ENCODE assay signal across 9 cellular contexts in genomic region chr20:2133318-2134183, GRCh38. TPM values are rescaled to one million over a fixed set of nuclear protein-coding genes. Genes with fewer than 3 reads are reported as not detected.
A peak's percentile ranks its signal among the peaks of the same experiment; 100 is the strongest.
DNase-seq lines count a peak whose midpoint lies in the region; ATAC-seq, FAIRE-seq and TF ChIP-seq lines count a peak whose summit lies in the region.
"Had no signal": no experiment of that assay in that cellular context is flagged by ENCODE, and none has a peak within 500 bp of the region (broad histone marks: within the 10 kb centered on the region; RNA-seq: fewer than 3 reads in every experiment).

No MANE protein-coding gene starts in this region.

- H3K9me1 ChIP-seq in endothelial cell of umbilical vein (replicated peaks; ENCODE audit: control insufficient read depth, extremely low read depth, insufficient read depth, low read length) = no peaks in the 10 kb centered on the region

- H3K4me2 ChIP-seq in endothelial cell of umbilical vein (ENCODE audit: insufficient read depth, low read length) = no peak overlapping the region

- H2AFZ ChIP-seq in endothelial cell of umbilical vein (ENCODE audit: low read depth, low read length) = no peak overlapping the region

- BruUV-seq in endothelial cell of umbilical vein (replicated peaks; lab: Mats Ljungman, UMichigan) = no TSS peak

- TF ChIP-seq POLR2A in endothelial cell of umbilical vein (IDR thresholded peaks at IDR 0.05; ENCODE audit: low read depth, low read length) = no peak
- TF ChIP-seq POLR2A in GM12891 (IDR thresholded peaks at IDR 0.05; ENCODE audit: low read depth, low read length) = no peak

- ATAC-seq in GM19395 (IDR thresholded peaks at IDR 0.05; ENCODE audit: unreplicated experiment) = no peak

- H3K27me3 ChIP-seq in MG63 (no peaks in the 10 kb centered on the region), endothelial cell of umbilical vein (ENCODE audit: control insufficient read depth in 2 of 2, insufficient read depth in 2 of 2, low read length in 2 of 2) (no peaks in the 10 kb centered on the region)
- H3K27me3 ChIP-seq in CD8-positive, alpha-beta memory T cell (ENCODE audit: insufficient read depth, low read length, poor library complexity, severe bottlenecking) = no peaks in the 10 kb centered on the region

- dilution Hi-C loops in endothelial cell of umbilical vein (cut with MboI; ENCODE audit: extremely low pct_ligation_motif_present, low sequenced_read_pairs) = no loop called here

- no peak overlapping the region for H3K27ac ChIP-seq in endothelial cell of umbilical vein (ENCODE audit: insufficient read depth, low read depth, low read length)
- no peak overlapping the region for H3K27ac ChIP-seq in CD8-positive, alpha-beta memory T cell (ENCODE audit: low read depth, low read length)

- no peaks in the 10 kb centered on the region for H3K36me3 ChIP-seq in MG63
- no peaks in the 10 kb centered on the region for H3K36me3 ChIP-seq in endothelial cell of umbilical vein (ENCODE audit: control insufficient read depth in 2 of 2, extremely low read depth in 1 of 2, insufficient read depth in 2 of 2, low read length in 2 of 2)
- no peaks in the 10 kb centered on the region for H3K36me3 ChIP-seq in CD8-positive, alpha-beta memory T cell (ENCODE audit: insufficient read depth, low read length)

- H3K9me3 Mint-ChIP-seq in nephron = no peaks in the 10 kb centered on the region
- H3K9me3 Mint-ChIP-seq in CD8-positive, alpha-beta memory T cell = no peaks in the 10 kb centered on the region

- peaks cover 4% of the 10 kb centered on the region for H3K36me3 Mint-ChIP-seq in nephron (ENCODE audit: low read depth)
- peaks cover 0 to 27% (median 4%) of the 10 kb centered on the region in 3 donors for H3K36me3 Mint-ChIP-seq in CD8-positive, alpha-beta memory T cell

- intact Hi-C loops in endothelial cell of umbilical vein (cut with micrococcal nuclease) = no loop called here

- H3K4me3 Mint-ChIP-seq in nephron = no peak overlapping the region
- H3K4me3 Mint-ChIP-seq in CD8-positive, alpha-beta memory T cell = no peak overlapping the region

- no peaks in the 10 kb centered on the region for H3K27me3 Mint-ChIP-seq in nephron (ENCODE audit: low read depth)
- H3K27me3 Mint-ChIP-seq in CD8-positive, alpha-beta memory T cell = no peaks in the 10 kb centered on the region

- no peak overlapping the region for H3K9ac ChIP-seq in endothelial cell of umbilical vein (replicated peaks; ENCODE audit: extremely low read depth, insufficient read depth, low read length)

- H3K27ac Mint-ChIP-seq in nephron = peak overlapping the region in 2 of 3 experiments; percentile 13 to 70
- H3K27ac Mint-ChIP-seq in CD8-positive, alpha-beta memory T cell = peak overlapping the region in 2 of 8 donors; percentile 18 to 47

- H3K4me1 ChIP-seq in endothelial cell of umbilical vein (ENCODE audit: control insufficient read depth, extremely low read depth, insufficient read depth, low read length) = peaks cover 3% of the 10 kb centered on the region
- H3K4me1 ChIP-seq in CD8-positive, alpha-beta memory T cell (ENCODE audit: insufficient read depth, low read length) = no peaks in the 10 kb centered on the region

- no peak overlapping the region for H3K4me3 ChIP-seq in MG63
- H3K4me3 ChIP-seq in endothelial cell of umbilical vein (replicated peaks in 1 of 3; ENCODE audit: insufficient read depth in 1 of 3, low read depth in 1 of 3, low read length in 3 of 3) = no peak overlapping the region
- no peak overlapping the region for H3K4me3 ChIP-seq in CD8-positive, alpha-beta memory T cell (ENCODE audit: low read length)

- no peaks in the 10 kb centered on the region for H4K20me1 ChIP-seq in endothelial cell of umbilical vein (replicated peaks; ENCODE audit: control insufficient read depth, extremely low read depth, insufficient read depth, low read length)

- CTCF ChIA-PET in endothelial cell of umbilical vein (lab: Charles Lee) = interaction anchor here (1.2 to 1.3 kb wide), 2 partner anchors 39 to 369 kb away, joined by 3 read pairs; no protein-coding TSS in a partner anchor
- CTCF ChIA-PET in CD8-positive, alpha-beta memory T cell (lab: Charles Lee) = interaction anchor here (0.7 kb wide), 1 partner anchor 45 kb away, joined by 3 read pairs; no protein-coding TSS in a partner anchor

- H3K9me3 ChIP-seq in MG63 (no peaks in the 10 kb centered on the region), endothelial cell of umbilical vein (replicated peaks; ENCODE audit: control insufficient read depth, insufficient read depth, low read length) (no peaks in the 10 kb centered on the region)
- no peaks in the 10 kb centered on the region for H3K9me3 ChIP-seq in CD8-positive, alpha-beta memory T cell (ENCODE audit: low read length)

- FAIRE-seq in endothelial cell of umbilical vein (lab: Jason Lieb, UNC) (peak; percentile 8), GM12891 (lab: Jason Lieb, UNC) (no peak)

- H3K4me1 Mint-ChIP-seq in nephron = peaks cover 40% of the 10 kb centered on the region
- peaks cover 47 to 67% (median 60%) of the 10 kb centered on the region in 3 donors for H3K4me1 Mint-ChIP-seq in CD8-positive, alpha-beta memory T cell

- DNase-seq in AG08395 (ENCODE audit: low spot score) (peak; percentile 89), MG63 (peak; percentile 80), endothelial cell of umbilical vein (ENCODE audit: low read depth, low spot score) (no peak), occipital lobe (lab: John Stamatoyannopoulos, UW) (no peak), GM12891 (ENCODE audit: insufficient read length, low spot score) (no peak)
- DNase-seq in CD8-positive, alpha-beta memory T cell = no peak
- DNase-seq: GDM1 had no signal

- H3K79me2 ChIP-seq in endothelial cell of umbilical vein (ENCODE audit: control insufficient read depth, insufficient read depth, low read length) = peaks cover 51% of the 10 kb centered on the region

- TF ChIP-seq CTCF in endothelial cell of umbilical vein (IDR thresholded peaks at IDR 0.05; ENCODE audit: extremely low read depth in 1 of 2, insufficient read depth in 1 of 2, low read depth in 1 of 2, low read length in 2 of 2) (no peak), nephron (IDR thresholded peaks at IDR 0.05; ENCODE audit: unreplicated experiment in 3 of 3) (no peak)

- POLR2A ChIA-PET in endothelial cell of umbilical vein (lab: Charles Lee) = no interaction called here
- POLR2A ChIA-PET in CD8-positive, alpha-beta memory T cell (lab: Charles Lee) = no interaction called here

TF ChIP-seq in endothelial cell of umbilical vein, 7 proteins besides CTCF, POLR2A, EP300 and RAD21:
- TF ChIP-seq GATA2 (IDR thresholded peaks at IDR 0.05; ENCODE audit: insufficient read depth, insufficient read length, low read depth, low read length) = no peak
- peak; percentile 39 for TF ChIP-seq FOS (IDR thresholded peaks at IDR 0.05; ENCODE audit: borderline replicate concordance, insufficient read depth, low read length)

TF ChIP-seq in GM12891, 5 proteins besides CTCF, POLR2A, EP300 and RAD21:
- TF ChIP-seq PAX5 (IDR thresholded peaks at IDR 0.05; ENCODE audit: insufficient read depth, low read length, severe bottlenecking) = no peak
- no peak for TF ChIP-seq POU2F2 (IDR thresholded peaks at IDR 0.05; ENCODE audit: low read depth, low read length)
- no peak for TF ChIP-seq POLR2AphosphoS5 (IDR thresholded peaks at IDR 0.05; ENCODE audit: low read depth, low read length)
- no peak for TF ChIP-seq TAF1 (IDR thresholded peaks at IDR 0.05; ENCODE audit: low read depth, low read length)
- TF ChIP-seq SPI1 (IDR thresholded peaks at IDR 0.05; ENCODE audit: low read depth, low read length) = no peak

RNA-seq across cellular contexts. Expression of gene STK35, which starts 31.9 kb away (rescaled TPM):
- 4.7 and 7.6 TPM in 2 replicates for total RNA-seq in MG63 (2014; rRNA removed; shearing (Covaris generic); ENCODE audit: low replicate concordance)
- total RNA-seq in endothelial cell of umbilical vein (17.5 TPM in 2 replicates), occipital lobe (13.9 TPM)
- polyA plus RNA-seq in endothelial cell of umbilical vein = 9.9 and 10.2 TPM in 2 replicates
- 9.4 and 9.6 TPM in 2 replicates for polyA plus RNA-seq in endothelial cell of umbilical vein (2011; cell fraction: cytosol; rRNA removed)
- 15.2 and 15.6 TPM in 2 replicates for polyA plus RNA-seq in endothelial cell of umbilical vein (2011; cell fraction: nucleus; rRNA removed)
- polyA plus RNA-seq in endothelial cell of umbilical vein (2012) = 7.8 and 8.7 TPM in 2 replicates
- polyA minus RNA-seq in endothelial cell of umbilical vein = 16.0 and 18.0 TPM in 2 replicates
- polyA minus RNA-seq in endothelial cell of umbilical vein (2011; cell fraction: cytosol; rRNA and poly(A)+ RNA removed) = 9.1 TPM
- polyA minus RNA-seq in endothelial cell of umbilical vein (2011; cell fraction: nucleus; rRNA and poly(A)+ RNA removed) = 9.8 and 10.7 TPM in 2 replicates
- 5.3 TPM for polyA plus RNA-seq in GM12891 (2012; ENCODE audit: low read depth, missing spikeins)
- 10 to 100 TPM; 21.1 to 21.4 TPM for total RNA-seq in CD8-positive, alpha-beta memory T cell
- 5.5 TPM for polyA plus RNA-seq in CD8-positive, alpha-beta memory T cell

Comparison
In these comparisons a context has a peak if more than half of its experiments do, and no peak if none do; other contexts are left out.
1. DNase-seq: peak in AG08395 (single experiment) and MG63 (single experiment); none in endothelial cell of umbilical vein (single experiment), occipital lobe (single experiment), GM12891 (single experiment) and CD8-positive, alpha-beta memory T cell (0 of 5).